ENCODE assay signal across 22 cellular contexts in the genomic region with DNA sequence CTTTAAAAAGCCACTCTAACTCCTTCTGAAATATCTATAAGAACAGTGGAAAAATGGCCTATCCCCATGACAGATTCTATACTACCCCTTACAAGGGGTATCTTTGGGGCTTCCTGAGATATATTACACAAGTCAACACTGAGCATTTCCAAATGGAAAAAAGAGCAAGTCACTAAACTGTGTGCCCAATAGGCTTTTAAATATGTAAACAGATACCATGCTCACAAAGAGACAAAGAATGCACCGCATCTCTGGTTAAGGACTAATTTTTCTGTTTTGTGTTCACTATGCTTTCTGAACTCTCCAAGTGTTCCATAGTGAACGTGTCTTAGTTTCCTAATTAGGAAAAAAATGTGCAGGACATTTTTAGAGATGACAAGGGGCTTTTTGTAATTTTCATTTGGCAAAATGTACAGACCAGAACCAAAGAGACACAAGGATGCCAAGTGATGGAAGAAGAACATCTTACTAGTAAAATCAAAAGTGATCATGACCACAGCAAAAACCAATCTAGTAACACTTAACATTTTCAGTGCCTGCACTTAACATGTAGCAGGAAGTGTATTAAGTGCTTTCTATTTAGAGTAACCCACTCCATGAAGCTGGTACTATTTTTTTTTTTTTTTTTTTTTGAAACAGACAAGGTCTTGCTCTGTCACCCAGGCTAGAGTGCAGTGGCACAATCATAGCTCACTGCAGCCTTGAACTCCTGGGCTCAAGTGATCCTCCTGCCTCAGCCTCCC. TPM values are rescaled to one million over a fixed set of nuclear protein-coding genes. Genes with fewer than 3 reads are reported as not detected.
A peak's percentile ranks its signal among the peaks of the same experiment; 100 is the strongest.
DNase-seq lines count a peak whose midpoint lies in the region; ATAC-seq and TF ChIP-seq lines count a peak whose summit lies in the region.
"Had no signal": no experiment of that assay in that cellular context is flagged by ENCODE, and none has a peak within 500 bp of the region (broad histone marks: within the 10 kb centered on the region; RNA-seq: fewer than 3 reads in every experiment).

No MANE protein-coding gene starts in this region.

- no peaks in the 10 kb centered on the region for H4K20me1 ChIP-seq in IMR-90 (ENCODE audit: insufficient read depth, low read length)

- ATAC-seq in IMR-90 (ENCODE audit: low read depth), result peak; percentile 90
- ATAC-seq in stimulated activated effector memory CD8-positive, alpha-beta T cell treated with anti-CD3 and anti-CD28 coated beads, Interleukin-12 subunit alpha, Interleukin-12 subunit beta, amount 100 ng/mL, for 72 hours, result peak; percentile 89
- ATAC-seq: activated T-cell treated with anti-CD3 and anti-CD28 coated beads, Interleukin-2, amount 50 U/mL, for 4 hours; GM23338; sciatic nerve had no signal

- no peak overlapping the region for H2AK5ac ChIP-seq in IMR-90 (ENCODE audit: low read depth, low read length)

- H3K14ac ChIP-seq in IMR-90 (replicated peaks; ENCODE audit: low read depth, low read length), result no peak overlapping the region

- peak overlapping the region; percentile 47 for H2BK5ac ChIP-seq in IMR-90 (ENCODE audit: low read depth, low read length, poor library complexity, severe bottlenecking)

- no peak overlapping the region for H3K4me3 Mint-ChIP-seq in stimulated activated effector memory CD8-positive, alpha-beta T cell treated with anti-CD3 and anti-CD28 coated beads, Interleukin-12 subunit alpha, Interleukin-12 subunit beta, amount 100 ng/mL, for 72 hours
- H3K4me3 Mint-ChIP-seq: activated CD4-positive, alpha-beta memory T cell treated with anti-CD3 and anti-CD28 coated beads, Interleukin-2, amount 10 ng/mL, durations not matched to agents 7 days and 5 days; activated T-cell treated with anti-CD3 and anti-CD28 coated beads, Interleukin-2, amount 50 U/mL, for 4 hours; GM23338; mesothelial cell of epicardium; nephron progenitor cell had no signal

- H3K36me3 ChIP-seq in IMR-90 (ENCODE audit: control insufficient read depth, insufficient read depth, low read length), result no peaks in the 10 kb centered on the region
- H3K36me3 ChIP-seq in adipocyte (ENCODE audit: control insufficient read depth, insufficient read depth, low read length, severe bottlenecking), result no peaks in the 10 kb centered on the region
- H3K36me3 ChIP-seq: left ventricle myocardium inferior had no signal

- H3K4ac ChIP-seq in IMR-90 (ENCODE audit: low read depth, low read length), result no peak overlapping the region

- H2AFZ ChIP-seq in IMR-90 (replicated peaks; ENCODE audit: low read length, poor library complexity), result no peak overlapping the region
- H2AFZ ChIP-seq: GM23338 had no signal

- no peak overlapping the region for H4K8ac ChIP-seq in IMR-90 (ENCODE audit: low read depth in 2 of 2, low read length in 2 of 2)

- POLR2A ChIA-PET in IMR-90 (lab: Charles Lee; ENCODE audit: unreplicated experiment), result no interaction called here

- no peak overlapping the region for H2AK9ac ChIP-seq in IMR-90 (replicated peaks; ENCODE audit: low read depth, low read length, poor library complexity)

- CTCF ChIA-PET in IMR-90 (lab: Yijun Ruan, JAX), result no interaction called here

- H3K4me3 ChIP-seq in IMR-90 (ENCODE audit: insufficient read depth, low read depth, low read length) (no peak overlapping the region), adipocyte (ENCODE audit: low read length) (no peak overlapping the region)
- H3K4me3 ChIP-seq: GM23338, left ventricle myocardium inferior had no signal

- H3K23ac ChIP-seq in IMR-90 (ENCODE audit: low read depth, low read length), result no peak overlapping the region

- in situ Hi-C loops in IMR-90 (cut with MboI; ENCODE audit: low sequenced_read_pairs), result no loop called here

- no peaks in the 10 kb centered on the region for H3K9me3 ChIP-seq in IMR-90 (ENCODE audit: control insufficient read depth, insufficient read depth, low read length)
- H3K9me3 ChIP-seq in adipocyte (ENCODE audit: control insufficient read depth, low read length), result no peaks in the 10 kb centered on the region
- H3K9me3 ChIP-seq: left ventricle myocardium inferior had no signal

- no CpG with 5 or more reads among the region's 2 CpGs for WGBS in IMR-90 (ENCODE audit: extremely low coverage in 2 of 2, insufficient read length in 1 of 2), 2 experiments

- H3K79me1 ChIP-seq in IMR-90 (ENCODE audit: low read depth in 1 of 2, low read length in 2 of 2), result no peaks in the 10 kb centered on the region

- no peaks in the 10 kb centered on the region for H3K9me1 ChIP-seq in IMR-90 (ENCODE audit: insufficient read depth, low read length)

- peaks cover 10% of the 10 kb centered on the region for H3K4me1 Mint-ChIP-seq in stimulated activated effector memory CD8-positive, alpha-beta T cell treated with anti-CD3 and anti-CD28 coated beads, Interleukin-12 subunit alpha, Interleukin-12 subunit beta, amount 100 ng/mL, for 72 hours
- H3K4me1 Mint-ChIP-seq: GM23338, mesothelial cell of epicardium had no signal

- no peak overlapping the region for H4K91ac ChIP-seq in IMR-90 (ENCODE audit: insufficient read depth, low read depth, low read length)

- H3K4me2 ChIP-seq in IMR-90 (ENCODE audit: low read depth, low read length), result no peak overlapping the region
- H3K4me2 ChIP-seq: GM23338 had no signal

- no peaks in the 10 kb centered on the region for H3K36me3 Mint-ChIP-seq in stimulated activated effector memory CD8-positive, alpha-beta T cell treated with anti-CD3 and anti-CD28 coated beads, Interleukin-12 subunit alpha, Interleukin-12 subunit beta, amount 100 ng/mL, for 72 hours
- H3K36me3 Mint-ChIP-seq: mesothelial cell of epicardium had no signal

- no peak overlapping the region for H2BK15ac ChIP-seq in IMR-90 (ENCODE audit: low read depth, low read length)

- intact Hi-C loops in IMR-90 (cut with micrococcal nuclease), result no loop called here

- no peak overlapping the region for H2BK20ac ChIP-seq in IMR-90 (ENCODE audit: low read depth, low read length)

- no peak overlapping the region for H3K56ac ChIP-seq in IMR-90 (ENCODE audit: extremely low read depth, insufficient read depth, low read length)

- H3K18ac ChIP-seq in IMR-90 (ENCODE audit: low read depth, low read length), result no peak overlapping the region

- H3K27me3 ChIP-seq in IMR-90 (ENCODE audit: control insufficient read depth, insufficient read depth, low read length), result peaks cover 2% of the 10 kb centered on the region; the same call in 1 of the 2 replicates
- peaks cover 27% of the 10 kb centered on the region for H3K27me3 ChIP-seq in adipocyte (replicated peaks; ENCODE audit: control insufficient read depth, insufficient read depth, low read length)

- H3K9ac ChIP-seq in IMR-90 (ENCODE audit: low read depth, low read length) (no peak overlapping the region), adipocyte (ENCODE audit: low read length) (no peak overlapping the region)

- no peak overlapping the region for H2BK120ac ChIP-seq in IMR-90 (ENCODE audit: low read depth, low read length)

- no peak for TF ChIP-seq RAD21 in IMR-90 (IDR thresholded peaks at IDR 0.05; ENCODE audit: low read length)

- H3K4me1 ChIP-seq in IMR-90 (ENCODE audit: control insufficient read depth, insufficient read depth, low read length) (no peaks in the 10 kb centered on the region), adipocyte (ENCODE audit: control insufficient read depth, insufficient read depth, low read length) (no peaks in the 10 kb centered on the region)

- no peak for TF ChIP-seq POLR2A in IMR-90 (IDR thresholded peaks at IDR 0.05; ENCODE audit: low read depth, low read length)

- H3K9me3 Mint-ChIP-seq in stimulated activated effector memory CD8-positive, alpha-beta T cell treated with anti-CD3 and anti-CD28 coated beads, Interleukin-12 subunit alpha, Interleukin-12 subunit beta, amount 100 ng/mL, for 72 hours, result no peaks in the 10 kb centered on the region
- H3K9me3 Mint-ChIP-seq: activated CD4-positive, alpha-beta memory T cell treated with anti-CD3 and anti-CD28 coated beads, Interleukin-2, amount 10 ng/mL, durations not matched to agents 7 days and 5 days; activated T-cell treated with anti-CD3 and anti-CD28 coated beads, Interleukin-2, amount 50 U/mL, for 4 hours; GM23338; mesothelial cell of epicardium; nephron progenitor cell had no signal

- BruUV-seq in IMR-90 (replicated peaks; lab: Mats Ljungman, UMichigan), result no TSS peak

- no peak for TF ChIP-seq CTCF in IMR-90 (conservative IDR thresholded peaks at IDR 0.05; ENCODE audit: low read depth, low read length)

- H3K27ac Mint-ChIP-seq in stimulated activated effector memory CD8-positive, alpha-beta T cell treated with anti-CD3 and anti-CD28 coated beads, Interleukin-12 subunit alpha, Interleukin-12 subunit beta, amount 100 ng/mL, for 72 hours, result no peak overlapping the region
- H3K27ac Mint-ChIP-seq: activated CD4-positive, alpha-beta memory T cell treated with anti-CD3 and anti-CD28 coated beads, Interleukin-2, amount 10 ng/mL, durations not matched to agents 7 days and 5 days; GM23338; mesothelial cell of epicardium; nephron progenitor cell had no signal

- H4K5ac ChIP-seq in IMR-90 (ENCODE audit: low read depth, low read length), result no peak overlapping the region

- DNase-seq in EH (ENCODE audit: low read depth) (peak; percentile 45), IMR-90 (no peak), adipocyte (ENCODE audit: low read depth) (peak; percentile 8), KG1 (lab: John Stamatoyannopoulos, UW) (no peak), NCI-H1092 treated with DMSO at 0.1 percent for 48 hours (lab: John Stamatoyannopoulos, UW) (no peak)
- DNase-seq in stimulated activated effector memory CD8-positive, alpha-beta T cell treated with anti-CD3 and anti-CD28 coated beads, Interleukin-12 subunit alpha, Interleukin-12 subunit beta, amount 100 ng/mL, for 72 hours (ENCODE audit: low spot score in 2 of 2), result no peak
- no peak for DNase-seq in stimulated activated CD4-positive, alpha-beta T cell treated with anti-CD3 and anti-CD28 coated beads, Interleukin-2, amount 100 ng/mL, for 24 hours
- DNase-seq: activated CD4-positive, alpha-beta memory T cell treated with anti-CD3 and anti-CD28 coated beads, Interleukin-2, amount 10 ng/mL, durations not matched to agents 7 days and 5 days; activated CD4-positive, CD25-positive, alpha-beta regulatory T cell; activated naive CD4-positive, alpha-beta T cell treated with anti-CD3 and anti-CD28 coated beads, Interleukin-2, amount 50 U/mL, for 16 hours; activated T-cell treated with anti-CD3 and anti-CD28 coated beads, Interleukin-2, amount 50 U/mL, for 4 hours; AML-193; cerebellar nuclear complex; DMS53; left ventricle myocardium inferior; NCI-H2107; NCI-H524 treated with DMSO at 0.1 percent for 48 hours; nephron progenitor cell; posterior cingulate gyrus had no signal

- dilution Hi-C loops in IMR-90 (cut with HindIII; ENCODE audit: low sequenced_read_pairs, unreplicated experiment), result no loop called here

- H3K27ac ChIP-seq in IMR-90 (ENCODE audit: insufficient read depth, low read length), result no peak overlapping the region
- H3K27ac ChIP-seq: left ventricle myocardium inferior had no signal

RNA-seq across cellular contexts. Expression of a gene that starts 21.5 kb away (rescaled TPM):
- under 0.01 TPM in 2 replicates for total RNA-seq in IMR-90 (2012; rRNA removed)
- polyA plus RNA-seq in IMR-90 (2012; rRNA removed), result 0.03 and 0.12 TPM in 2 replicates
- under 0.01 and 0.02 TPM in 2 replicates for polyA plus RNA-seq in IMR-90 (2012; cell fraction: cytosol; rRNA removed)
- polyA plus RNA-seq in IMR-90 (2012; cell fraction: nucleus; rRNA removed; ENCODE audit: low replicate concordance), result 0.01 and 0.02 TPM in 2 replicates

RNA-seq across cellular contexts. Expression of a gene that starts 53.1 kb away (rescaled TPM):
- 40.1 and 61.9 TPM in 2 replicates for total RNA-seq in IMR-90 (2012; rRNA removed)
- polyA plus RNA-seq in IMR-90 (2012; rRNA removed), result 19.8 and 28.8 TPM in 2 replicates
- 4.6 and 6.5 TPM in 2 replicates for polyA plus RNA-seq in IMR-90 (2012; cell fraction: cytosol; rRNA removed)
- 1.9 and 10.9 TPM in 2 replicates for polyA plus RNA-seq in IMR-90 (2012; cell fraction: nucleus; rRNA removed; ENCODE audit: low replicate concordance)

Comparison
In these comparisons a context has a peak if more than half of its experiments do, and no peak if none do; other contexts are left out.
1. DNase-seq: peak in EH (single experiment) and adipocyte (single experiment); none in IMR-90 (single experiment), stimulated activated effector memory CD8-positive, alpha-beta T cell treated with anti-CD3 and anti-CD28 coated beads, Interleukin-12 subunit alpha, Interleukin-12 subunit beta, amount 100 ng/mL, for 72 hours (0 of 2), KG1 (single experiment), stimulated activated CD4-positive, alpha-beta T cell treated with anti-CD3 and anti-CD28 coated beads, Interleukin-2, amount 100 ng/mL, for 24 hours (0 of 2) and NCI-H1092 treated with DMSO at 0.1 percent for 48 hours (single experiment).